In genomic region chr3:126749931-126750759, GRCh38 we compare ENCODE assay signal across 2 cellular contexts.
TF ChIP-seq lines count a peak whose summit lies in the region.

No MANE protein-coding gene starts in this region.

TF ChIP-seq in WTC11, 78 proteins besides CTCF, POLR2A, EP300 and RAD21:
- no peak for TF ChIP-seq AR (CRISPR knock-in tag; IDR thresholded peaks at IDR 0.05)
- TF ChIP-seq NR1H2 (CRISPR knock-in tag; IDR thresholded peaks at IDR 0.05): no peak
- TF ChIP-seq SP1 (CRISPR knock-in tag; conservative IDR thresholded peaks at IDR 0.05): no peak
- TF ChIP-seq ZSCAN18 (CRISPR knock-in tag; IDR thresholded peaks at IDR 0.05): no peak
- TF ChIP-seq ZNF121 (CRISPR knock-in tag; IDR thresholded peaks at IDR 0.05): no peak
- no peak for TF ChIP-seq ZNF512 (CRISPR knock-in tag; IDR thresholded peaks at IDR 0.05; ENCODE audit: borderline replicate concordance)
- TF ChIP-seq MYBL2 (CRISPR knock-in tag; IDR thresholded peaks at IDR 0.05): no peak
- no peak for TF ChIP-seq SMAD4 (CRISPR knock-in tag; IDR thresholded peaks at IDR 0.05)

TF ChIP-seq in HepG2, 621 proteins besides CTCF, POLR2A, EP300 and RAD21 (continued from another document):
- TF ChIP-seq REST (IDR thresholded peaks at IDR 0.05; ENCODE audit: borderline replicate concordance in 1 of 2, low read depth in 1 of 2, low read length in 2 of 2): no peak
- TF ChIP-seq SKIL (CRISPR knock-in tag; IDR thresholded peaks at IDR 0.05; ENCODE audit: borderline replicate concordance): no peak
- TF ChIP-seq PLSCR1 (CRISPR knock-in tag; IDR thresholded peaks at IDR 0.05; ENCODE audit: borderline replicate concordance): no peak
- TF ChIP-seq POLR2AphosphoS5 (IDR thresholded peaks at IDR 0.05; ENCODE audit: low read depth, low read length): no peak
- TF ChIP-seq HNF1A (IDR thresholded peaks at IDR 0.05; ENCODE audit: low read depth): no peak
- no peak for TF ChIP-seq HNF1A (CRISPR knock-in tag; IDR thresholded peaks at IDR 0.05; ENCODE audit: borderline replicate concordance)
- no peak for TF ChIP-seq ZNF678 (CRISPR knock-in tag; IDR thresholded peaks at IDR 0.05)
- TF ChIP-seq ETV5 (CRISPR knock-in tag; IDR thresholded peaks at IDR 0.05; ENCODE audit: borderline replicate concordance): no peak
- no peak for TF ChIP-seq ZNF501 (CRISPR knock-in tag; IDR thresholded peaks at IDR 0.05)
- no peak for TF ChIP-seq ZBTB8A (CRISPR knock-in tag; IDR thresholded peaks at IDR 0.05; ENCODE audit: borderline replicate concordance, low read depth)
- peak; percentile 73 for TF ChIP-seq CEBPG (CRISPR knock-in tag; IDR thresholded peaks at IDR 0.05)
- TF ChIP-seq CEBPB (IDR thresholded peaks at IDR 0.05; ENCODE audit: borderline replicate concordance, low read depth, low read length): peak; percentile 93
